Comparison of ENCODE assay signal across 8 cellular contexts in the genomic region with DNA sequence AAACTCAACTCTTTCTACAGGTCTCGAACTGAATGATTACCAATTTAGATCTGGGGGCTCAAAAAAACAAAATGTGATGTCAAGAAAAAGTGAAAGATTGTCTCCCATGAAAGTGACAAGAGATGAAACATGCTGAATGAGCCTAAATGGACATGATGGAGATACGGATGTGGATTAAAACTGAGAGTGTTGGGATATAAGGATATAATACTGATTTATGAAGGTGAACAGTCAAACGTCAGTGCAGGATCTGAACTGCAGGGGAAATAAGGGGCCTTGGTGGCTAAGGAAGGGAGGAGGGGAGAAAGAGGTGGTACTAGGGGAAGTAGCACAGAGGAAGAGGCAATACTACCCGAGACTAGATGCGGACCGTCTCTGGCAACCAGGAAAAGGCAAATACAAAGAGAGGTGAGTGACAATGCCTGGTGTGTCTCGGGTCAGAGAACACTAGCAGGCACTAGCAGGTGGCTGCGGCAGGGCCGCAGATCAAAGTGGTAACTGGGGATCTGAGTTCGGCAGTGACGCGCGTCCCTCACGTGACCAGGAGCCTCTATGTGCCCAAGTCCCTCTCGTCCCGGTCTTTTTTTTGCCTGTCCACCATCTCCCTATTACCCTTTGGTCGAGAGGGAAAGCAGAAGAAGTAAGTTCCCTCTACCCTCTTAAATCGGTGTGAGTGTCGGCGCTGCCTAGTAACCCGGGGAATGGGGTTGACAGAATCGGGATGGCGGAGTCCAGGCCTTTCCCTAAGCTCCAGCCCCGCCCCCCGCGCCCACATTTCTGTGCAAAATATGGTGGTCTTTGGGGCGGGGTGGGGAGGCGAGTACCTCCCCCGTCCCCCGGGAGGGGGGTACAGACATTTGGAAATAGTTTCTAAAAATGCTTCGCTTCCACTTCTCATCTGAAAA. TPM values are rescaled to one million over a fixed set of nuclear protein-coding genes. Genes with fewer than 3 reads are reported as not detected.
DNase-seq lines count a peak whose midpoint lies in the region; ATAC-seq and TF ChIP-seq lines count a peak whose summit lies in the region.

A gene with protein sequence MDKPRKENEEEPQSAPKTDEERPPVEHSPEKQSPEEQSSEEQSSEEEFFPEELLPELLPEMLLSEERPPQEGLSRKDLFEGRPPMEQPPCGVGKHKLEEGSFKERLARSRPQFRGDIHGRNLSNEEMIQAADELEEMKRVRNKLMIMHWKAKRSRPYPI (plus strand): TSS at position 590 of the 905 bp plus-strand sequence. CDS start 942 bp downstream, outside the sequence.

- H3K9me3 ChIP-seq in tibial artery = no peaks in the 10 kb centered on the region

- peak within 1 kb of the TSS; percentile 77 to 95 (median 89) for H3K27ac Mint-ChIP-seq in naive B cell

- peaks cover 0 to 43% (median 0%) of the 10 kb centered on the region in 4 donors for H3K4me1 ChIP-seq in tibial artery

- no peak for DNase-seq in AG10803 (ENCODE audit: low read depth)
- DNase-seq in NCI-H446 (lab: John Stamatoyannopoulos, UW) = peak; percentile 28 to 53
- peak; percentile 7 for DNase-seq in activated T-cell treated with anti-CD3 and anti-CD28 coated beads, Interleukin-2, amount 50 U/mL, for 4 hours
- peak; percentile 37 for DNase-seq in fibroblast of peridontal ligament (ENCODE audit: extremely low read depth)
- DNase-seq in naive B cell = peak; percentile 34
- peak; percentile 70 to 82 for DNase-seq in tibial artery

- no peaks in the 10 kb centered on the region for H3K9me3 Mint-ChIP-seq in activated T-cell treated with anti-CD3 and anti-CD28 coated beads, Interleukin-2, amount 50 U/mL, for 4 hours
- peaks cover 0 to 2% (median 0%) of the 10 kb centered on the region in 7 donors for H3K9me3 Mint-ChIP-seq in naive B cell

- intact Hi-C loops in tibial artery (cut with DNase I; ENCODE audit: low total_unique reads) = no loop called here

- no peaks in the 10 kb centered on the region for H3K27me3 Mint-ChIP-seq in activated T-cell treated with anti-CD3 and anti-CD28 coated beads, Interleukin-2, amount 50 U/mL, for 4 hours (ENCODE audit: low read depth)
- H3K27me3 Mint-ChIP-seq in naive B cell = no peaks in the 10 kb centered on the region

- H3K36me3 ChIP-seq in tibial artery = no peaks in the 10 kb centered on the region

- peak within 1 kb of the TSS; percentile 71 for H3K4me3 ChIP-seq in AG10803 (ENCODE audit: low read length)
- peak within 1 kb of the TSS; percentile 71 to 77 for H3K4me3 ChIP-seq in tibial artery

- no peak for TF ChIP-seq CTCF in AG10803 (conservative IDR thresholded peaks at IDR 0.05; ENCODE audit: low read length)
- no peak for TF ChIP-seq CTCF in tibial artery (IDR thresholded peaks at IDR 0.05)

- H3K4me3 Mint-ChIP-seq in activated T-cell treated with anti-CD3 and anti-CD28 coated beads, Interleukin-2, amount 50 U/mL, for 4 hours = peak within 1 kb of the TSS; percentile 86
- peak within 1 kb of the TSS; percentile 71 to 94 (median 90) for H3K4me3 Mint-ChIP-seq in naive B cell

- H3K36me3 Mint-ChIP-seq in activated T-cell treated with anti-CD3 and anti-CD28 coated beads, Interleukin-2, amount 50 U/mL, for 4 hours (ENCODE audit: insufficient read depth) = no peaks in the 10 kb centered on the region
- no peaks in the 10 kb centered on the region for H3K36me3 Mint-ChIP-seq in naive B cell

- ATAC-seq in GM18873 (IDR thresholded peaks at IDR 0.05; ENCODE audit: low FRiP score, unreplicated experiment) (peak; percentile 51), HG03135 (IDR thresholded peaks at IDR 0.05; ENCODE audit: unreplicated experiment) (peak; percentile 56), naive B cell (ENCODE audit: low read depth in 2 of 2) (peak; percentile 80 to 82)
- ATAC-seq in activated T-cell treated with anti-CD3 and anti-CD28 coated beads, Interleukin-2, amount 50 U/mL, for 4 hours = peak; percentile 71 to 73

- H3K27ac ChIP-seq in tibial artery = peak within 1 kb of the TSS; percentile 91 to 96

- H3K4me1 Mint-ChIP-seq in activated T-cell treated with anti-CD3 and anti-CD28 coated beads, Interleukin-2, amount 50 U/mL, for 4 hours (ENCODE audit: low read depth) = peaks cover 14% of the 10 kb centered on the region
- H3K4me1 Mint-ChIP-seq in naive B cell = peaks cover 14 to 24% (median 20%) of the 10 kb centered on the region in 3 donors

- no peaks in the 10 kb centered on the region for H3K27me3 ChIP-seq in tibial artery

RNA-seq across cellular contexts. Expression of the gene that starts here (rescaled TPM):
- total RNA-seq in activated T-cell treated with anti-CD3 and anti-CD28 coated beads, Interleukin-2, amount 50 U/mL, for 4 hours = 1 to 10 TPM; 5.3 to 5.5 (median 5.4) TPM
- polyA plus RNA-seq in naive B cell (ENCODE audit: low read depth in 6 of 6) = 10 to 100 TPM; 23.2 to 74.4 (median 26.0) TPM
